Comparison of ENCODE assay signal across 1 cellular context in the genomic region with DNA sequence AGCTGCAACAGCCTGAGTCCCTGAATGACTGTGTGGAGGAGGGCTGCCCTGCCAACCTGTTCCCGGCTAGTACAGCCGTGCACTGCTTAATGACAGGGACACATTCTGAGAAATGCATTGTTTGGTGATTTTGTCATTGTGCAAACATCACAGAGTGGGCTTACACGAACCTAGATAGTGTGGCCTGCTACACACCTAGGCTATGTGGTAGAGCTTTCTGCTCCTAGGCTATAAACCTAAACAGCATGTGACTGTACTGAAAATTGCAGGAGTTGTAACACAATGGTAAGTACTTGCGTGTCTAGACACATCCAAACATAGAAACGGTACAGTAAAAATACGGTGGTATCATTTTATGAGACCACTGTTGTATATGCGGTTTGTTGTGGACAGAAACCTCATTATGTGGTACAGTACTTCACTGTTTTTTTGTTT.
TF ChIP-seq lines count a peak whose summit lies in the region.

No MANE protein-coding gene starts in this region.

TF ChIP-seq in H1, 55 proteins besides CTCF, POLR2A, EP300 and RAD21:
- TF ChIP-seq TAF7 (optimal IDR thresholded peaks at IDR 0.05; ENCODE audit: borderline replicate concordance, low read depth, low read length): no peak
- no peak for TF ChIP-seq HDAC2 (IDR thresholded peaks at IDR 0.05; ENCODE audit: borderline replicate concordance in 1 of 2, low read depth in 2 of 2, low read length in 2 of 2)
- TF ChIP-seq FOSL1 (IDR thresholded peaks at IDR 0.05; ENCODE audit: insufficient read depth, low read depth, low read length): no peak
- TF ChIP-seq ZNF274 (IDR thresholded peaks at IDR 0.05; ENCODE audit: borderline replicate concordance, extremely low read depth, low read length): no peak
- no peak for TF ChIP-seq POU5F1 (IDR thresholded peaks at IDR 0.05; ENCODE audit: low read depth, low read length)
- TF ChIP-seq POLR2AphosphoS5 (IDR thresholded peaks at IDR 0.05; ENCODE audit: low read depth, low read length): no peak
- TF ChIP-seq BCL11A (IDR thresholded peaks at IDR 0.05; ENCODE audit: low read depth in 2 of 2, low read length in 2 of 2): no peak
- no peak for TF ChIP-seq KDM1A (IDR thresholded peaks at IDR 0.05; ENCODE audit: borderline replicate concordance, low read length)
- TF ChIP-seq SUZ12 (IDR thresholded peaks at IDR 0.05; ENCODE audit: low read length): no peak
- no peak for TF ChIP-seq SIN3A (conservative IDR thresholded peaks at IDR 0.05 in 1 of 2, IDR thresholded peaks at IDR 0.05 in 1 of 2; ENCODE audit: low read depth in 1 of 2, low read length in 2 of 2)
- TF ChIP-seq RBBP5 (IDR thresholded peaks at IDR 0.05; ENCODE audit: borderline replicate concordance, low read depth, low read length): no peak
- TF ChIP-seq SIRT6 (IDR thresholded peaks at IDR 0.05; ENCODE audit: low read length): no peak
- TF ChIP-seq CREB1 (IDR thresholded peaks at IDR 0.05): no peak
